Comparison of ENCODE assay signal across 12 cellular contexts in genomic region chr2:233240897-233241296, GRCh38. TPM values are rescaled to one million over a fixed set of nuclear protein-coding genes. Genes with fewer than 3 reads are reported as not detected.
DNase-seq lines count a peak whose midpoint lies in the region; ATAC-seq and TF ChIP-seq lines count a peak whose summit lies in the region.
"Had no signal": no experiment of that assay in that cellular context is flagged by ENCODE, and none has a peak within 500 bp of the region (broad histone marks: within the 10 kb centered on the region; RNA-seq: fewer than 3 reads in every experiment).

No MANE protein-coding gene starts in this region.

- H3K4me3 ChIP-seq in RWPE2 (ENCODE audit: severe bottlenecking), result no peak overlapping the region
- H3K4me3 ChIP-seq in neural progenitor cell, result no peak overlapping the region
- H3K4me3 ChIP-seq: SK-N-MC had no signal

- no peak overlapping the region for H3K9ac ChIP-seq in neural progenitor cell

- TF ChIP-seq CTCF in RWPE2 (IDR thresholded peaks at IDR 0.05; ENCODE audit: poor library complexity, severe bottlenecking) (no peak), neural progenitor cell (IDR thresholded peaks at IDR 0.05) (no peak)

- H3K9me3 ChIP-seq in RWPE2 (ENCODE audit: severe bottlenecking) (no peaks in the 10 kb centered on the region), neural progenitor cell (ENCODE audit: low read depth) (no peaks in the 10 kb centered on the region)

- DNase-seq in NK-92 treated with Interleukin-12 subunit alpha and Interleukin-12 subunit beta, amount 100 ng/mL, for 24 hours (lab: John Stamatoyannopoulos, UW), result peak; percentile 35
- DNase-seq in NK-92 (lab: John Stamatoyannopoulos, UW; ENCODE audit: unreplicated experiment) (no peak), RWPE2 (ENCODE audit: low spot score) (no peak), memory B cell (ENCODE audit: low spot score in 2 of 2) (peak in 1 of 2 donors; percentile 28), dedifferentiated amniotic fluid mesenchymal stem cell (ENCODE audit: extremely low spot score) (no peak), neural progenitor cell (ENCODE audit: low spot score) (no peak)
- DNase-seq: NCI-H2029 treated with DMSO at 0.1 percent for 48 hours had no signal

- H3K27ac Mint-ChIP-seq in memory B cell, result peak overlapping the region; percentile 40
- H3K27ac Mint-ChIP-seq in neural progenitor cell, result no peak overlapping the region
- H3K27ac Mint-ChIP-seq: nephron had no signal

- ATAC-seq in HG03135 (IDR thresholded peaks at IDR 0.05; ENCODE audit: unreplicated experiment) (peak; percentile 60), RWPE2 (ENCODE audit: low read depth) (0 out of 3 replicates have a peak, but pooled peaks have one; percentile 13), memory B cell (ENCODE audit: low read depth) (peak; percentile 85), HG03460 (IDR thresholded peaks at IDR 0.05; ENCODE audit: unreplicated experiment) (no peak)

- H3K4me2 ChIP-seq in neural progenitor cell, result no peak overlapping the region

- no peaks in the 10 kb centered on the region for H3K36me3 Mint-ChIP-seq in memory B cell
- H3K36me3 Mint-ChIP-seq in neural progenitor cell, result no peaks in the 10 kb centered on the region

- no peaks in the 10 kb centered on the region for H3K27me3 ChIP-seq in RWPE2 (ENCODE audit: insufficient read depth, poor library complexity, severe bottlenecking)
- H3K27me3 ChIP-seq in neural progenitor cell, result no peaks in the 10 kb centered on the region

- H3F3A ChIP-seq in neural progenitor cell (ENCODE audit: low read depth), result no peaks in the 10 kb centered on the region

- H2AFZ ChIP-seq in neural progenitor cell (replicated peaks), result no peak overlapping the region

- H3K4me1 Mint-ChIP-seq in memory B cell (peaks cover 26% of the 10 kb centered on the region), neural progenitor cell (no peaks in the 10 kb centered on the region)
- H3K4me1 Mint-ChIP-seq: nephron had no signal

- H3K36me3 ChIP-seq in RWPE2 (ENCODE audit: low read depth) (no peaks in the 10 kb centered on the region), neural progenitor cell (no peaks in the 10 kb centered on the region)

- H3K27ac ChIP-seq in RWPE2 (ENCODE audit: poor library complexity, severe bottlenecking) (peak overlapping the region; percentile 47), neural progenitor cell (no peak overlapping the region)
- H3K27ac ChIP-seq: 22Rv1, SK-N-MC had no signal

- H3K4me1 ChIP-seq in RWPE2 (ENCODE audit: insufficient read depth, poor library complexity, severe bottlenecking) (peaks cover 23% of the 10 kb centered on the region), neural progenitor cell (no peaks in the 10 kb centered on the region)

- H3K4me3 Mint-ChIP-seq in memory B cell (peak overlapping the region; percentile 61), neural progenitor cell (no peak overlapping the region)
- H3K4me3 Mint-ChIP-seq: nephron had no signal

- H3K9me3 Mint-ChIP-seq in memory B cell (peaks cover 2% of the 10 kb centered on the region), neural progenitor cell (peaks cover 3% of the 10 kb centered on the region)
- H3K9me3 Mint-ChIP-seq: nephron had no signal

- no peaks in the 10 kb centered on the region for H3K27me3 Mint-ChIP-seq in memory B cell
- no peaks in the 10 kb centered on the region for H3K27me3 Mint-ChIP-seq in neural progenitor cell (ENCODE audit: insufficient read depth, low read depth)

- no peaks in the 10 kb centered on the region for H3K79me2 ChIP-seq in neural progenitor cell (ENCODE audit: low read depth)

- no peaks in the 10 kb centered on the region for H4K20me1 ChIP-seq in neural progenitor cell (ENCODE audit: low read depth)

RNA-seq across cellular contexts. Expression of gene ATG16L1, which starts 10.6 kb away (rescaled TPM):
- total RNA-seq in neural progenitor cell (ENCODE audit: low replicate concordance), result 25.3 and 29.9 TPM in 2 replicates
